16 cellular contexts compared by ENCODE assay signal in genomic region chr19:47152205-47152604, GRCh38. TPM values are rescaled to one million over a fixed set of nuclear protein-coding genes. Genes with fewer than 3 reads are reported as not detected.
DNase-seq lines count a peak whose midpoint lies in the region; ATAC-seq and TF ChIP-seq lines count a peak whose summit lies in the region.
"Had no signal": no experiment of that assay in that cellular context is flagged by ENCODE, and none has a peak within 500 bp of the region (broad histone marks: within the 10 kb centered on the region; RNA-seq: fewer than 3 reads in every experiment).

No MANE protein-coding gene starts in this region.

- no peaks in the 10 kb centered on the region for H3K27me3 Mint-ChIP-seq in activated CD4-positive, alpha-beta memory T cell treated with anti-CD3 and anti-CD28 coated beads, Interleukin-2, amount 10 ng/mL, durations not matched to agents 7 days and 5 days
- H3K27me3 Mint-ChIP-seq in naive thymus-derived CD4-positive, alpha-beta T cell = no peaks in the 10 kb centered on the region
- H3K27me3 Mint-ChIP-seq: memory B cell; stimulated activated naive B cell treated with anti-CD40 and anti-IgM and Interleukin-4, amounts not matched to agents 10 μg/mL and 1 μg/mL and 100 μg/mL, for 72 hours had no signal

- H3K27ac ChIP-seq in HCT116 (ENCODE audit: low read depth, low read length) = peak overlapping the region; percentile 31
- H3K27ac ChIP-seq in esophagus (ENCODE audit: low read depth in 2 of 2, low read length in 1 of 2) = peak overlapping the region; percentile 51 to 81
- H3K27ac ChIP-seq in skin epidermis = peak overlapping the region in 18 of 21 experiments; percentile 16 to 81 (median 55)
- no peak overlapping the region for H3K27ac ChIP-seq in naive thymus-derived CD4-positive, alpha-beta T cell (ENCODE audit: low read depth, low read length)

- TF ChIP-seq RAD21 in HCT116 (IDR thresholded peaks at IDR 0.05; ENCODE audit: low read depth) = no peak

- H3K36me3 Mint-ChIP-seq in activated CD4-positive, alpha-beta memory T cell treated with anti-CD3 and anti-CD28 coated beads, Interleukin-2, amount 10 ng/mL, durations not matched to agents 7 days and 5 days (ENCODE audit: low read depth) = peaks cover 78% of the 10 kb centered on the region
- peaks cover 10 to 51% (median 40%) of the 10 kb centered on the region in 5 donors for H3K36me3 Mint-ChIP-seq in naive thymus-derived CD4-positive, alpha-beta T cell

- peaks cover 44 to 71% of the 10 kb centered on the region in 2 experiments for H3K36me3 ChIP-seq in HCT116 (ENCODE audit: control insufficient read depth in 1 of 2, insufficient read depth in 2 of 2, low read length in 2 of 2)
- H3K36me3 ChIP-seq in esophagus (ENCODE audit: control insufficient read depth in 2 of 2, insufficient read depth in 2 of 2, low read length in 1 of 2) = peaks cover 0 to 4% of the 10 kb centered on the region in 2 donors
- peaks cover 8 to 50% (median 16%) of the 10 kb centered on the region in 3 experiments for H3K36me3 ChIP-seq in naive thymus-derived CD4-positive, alpha-beta T cell (ENCODE audit: control insufficient read depth in 2 of 3, insufficient read depth in 3 of 3, low read length in 3 of 3)

- H3K4me3 ChIP-seq in HCT116 (replicated peaks in 1 of 2; ENCODE audit: low read depth in 1 of 2, low read length in 2 of 2) (no peak overlapping the region), esophagus (ENCODE audit: low read depth in 1 of 2, low read length in 2 of 2) (no peak overlapping the region), skin epidermis (no peak overlapping the region)
- no peak overlapping the region for H3K4me3 ChIP-seq in naive thymus-derived CD4-positive, alpha-beta T cell (ENCODE audit: low read length)

- H3K9ac ChIP-seq in HCT116 (ENCODE audit: low read length) = no peak overlapping the region

- peaks cover 9% of the 10 kb centered on the region; the same call in 1 of the 2 replicates for H4K20me1 ChIP-seq in HCT116 (ENCODE audit: insufficient read depth)

- 30 to 32% methylated on average over 1 of the region's 1 CpG for WGBS in esophagus, 2 donors

- no peak for DNase-seq in HCT116 (ENCODE audit: low read depth, low spot score)
- peak; percentile 74 for DNase-seq in NCI-H748 (lab: John Stamatoyannopoulos, UW; ENCODE audit: unreplicated experiment)
- no peak for DNase-seq in activated CD4-positive, alpha-beta memory T cell treated with anti-CD3 and anti-CD28 coated beads, Interleukin-2, amount 10 ng/mL, durations not matched to agents 7 days and 5 days
- DNase-seq in naive thymus-derived CD4-positive, alpha-beta T cell = no peak
- DNase-seq: activated naive CD4-positive, alpha-beta T cell treated with anti-CD3 and anti-CD28 coated beads for 36 hours; BE2C; effector memory CD4-positive, alpha-beta T cell; NCI-H1092; NCI-H345; nucleus accumbens; stimulated activated naive B cell treated with anti-CD40 and anti-IgM and Interleukin-4, amounts not matched to agents 10 μg/mL and 1 μg/mL and 100 μg/mL, for 72 hours had no signal

- H3K4me1 ChIP-seq in HCT116 (ENCODE audit: control insufficient read depth in 1 of 2, insufficient read depth in 2 of 2, low read length in 2 of 2) (peaks cover 14 to 30% of the 10 kb centered on the region in 2 experiments; a peak in 3 of 4 replicates), esophagus (ENCODE audit: control insufficient read depth in 2 of 2, insufficient read depth in 2 of 2, low read length in 1 of 2) (peaks cover 0 to under 1% of the 10 kb centered on the region in 2 donors)
- peaks cover 24 to 53% of the 10 kb centered on the region in 2 donors for H3K4me1 ChIP-seq in naive thymus-derived CD4-positive, alpha-beta T cell (ENCODE audit: control insufficient read depth in 2 of 2, insufficient read depth in 2 of 2, low read length in 2 of 2)
- H3K4me1 ChIP-seq: BE2C had no signal

- no peak overlapping the region for H3K4me2 ChIP-seq in HCT116 (ENCODE audit: low read length)

- POLR2A ChIA-PET in HCT116 (lab: Charles Lee) = interaction anchor here (0.6 kb wide), 1 partner anchor 503 kb away, joined by 4 read pairs; no protein-coding TSS in a partner anchor
- POLR2A ChIA-PET in activated CD4-positive, alpha-beta memory T cell treated with anti-CD3 and anti-CD28 coated beads, Interleukin-2, amount 10 ng/mL, durations not matched to agents 7 days and 5 days (lab: Charles Lee) = no interaction called here
- POLR2A ChIA-PET in naive thymus-derived CD4-positive, alpha-beta T cell (lab: Charles Lee) = interaction anchor here (0.6 to 1.2 kb wide), 4 partner anchors 17 to 92 kb away, joined by 3 to 5 read pairs (median 4); partner anchors contain the start of gene ZC3H4

- no TSS peak for BruUV-seq in HCT116 (replicated peaks; lab: Mats Ljungman, UMichigan)

- H3K9me3 Mint-ChIP-seq in activated CD4-positive, alpha-beta memory T cell treated with anti-CD3 and anti-CD28 coated beads, Interleukin-2, amount 10 ng/mL, durations not matched to agents 7 days and 5 days = no peaks in the 10 kb centered on the region
- peaks cover 0 to 5% (median 0%) of the 10 kb centered on the region in 11 donors for H3K9me3 Mint-ChIP-seq in naive thymus-derived CD4-positive, alpha-beta T cell
- H3K9me3 Mint-ChIP-seq: memory B cell; stimulated activated naive B cell treated with anti-CD40 and anti-IgM and Interleukin-4, amounts not matched to agents 10 μg/mL and 1 μg/mL and 100 μg/mL, for 72 hours had no signal

- CTCF ChIA-PET in HCT116 (lab: Charles Lee) = no interaction called here
- CTCF ChIA-PET in activated CD4-positive, alpha-beta memory T cell treated with anti-CD3 and anti-CD28 coated beads, Interleukin-2, amount 10 ng/mL, durations not matched to agents 7 days and 5 days (lab: Charles Lee) = interaction anchor here (1.0 to 3.8 kb wide), 3 partner anchors 92 to 139 kb away, joined by 3 to 27 read pairs (median 6); no protein-coding TSS in a partner anchor
- CTCF ChIA-PET in naive thymus-derived CD4-positive, alpha-beta T cell (lab: Charles Lee) = interaction anchor here (0.8 to 10.7 kb wide), 3 partner anchors 34 to 93 kb away, joined by 3 to 175 read pairs (median 3); no protein-coding TSS in a partner anchor

- peaks cover 93% of the 10 kb centered on the region for H3K79me2 ChIP-seq in HCT116 (ENCODE audit: insufficient read depth, low read length)

- H3K4me1 Mint-ChIP-seq in activated CD4-positive, alpha-beta memory T cell treated with anti-CD3 and anti-CD28 coated beads, Interleukin-2, amount 10 ng/mL, durations not matched to agents 7 days and 5 days = peaks cover 43% of the 10 kb centered on the region
- H3K4me1 Mint-ChIP-seq in naive thymus-derived CD4-positive, alpha-beta T cell = peaks cover 24 to 75% (median 60%) of the 10 kb centered on the region in 7 donors

- RAD21 ChIA-PET in HCT116 (lab: Charles Lee; ENCODE audit: low non-redundant PET in 1 of 2, low total read pairs in 2 of 2, uncharacterized antibody in 2 of 2, unreplicated experiment in 2 of 2) = no interaction called here

- no peaks in the 10 kb centered on the region for H3K27me3 ChIP-seq in HCT116 (ENCODE audit: insufficient read depth, low read length)
- H3K27me3 ChIP-seq in esophagus (ENCODE audit: control insufficient read depth in 1 of 2, insufficient read depth in 2 of 2, low read length in 2 of 2) = no peaks in the 10 kb centered on the region
- no peaks in the 10 kb centered on the region for H3K27me3 ChIP-seq in naive thymus-derived CD4-positive, alpha-beta T cell (ENCODE audit: control insufficient read depth in 2 of 2, insufficient read depth in 2 of 2, low read length in 2 of 2)
- H3K27me3 ChIP-seq: BE2C had no signal

- ATAC-seq in HCT116 (no peak), HG03135 (IDR thresholded peaks at IDR 0.05; ENCODE audit: unreplicated experiment) (no peak), GM19395 (IDR thresholded peaks at IDR 0.05; ENCODE audit: unreplicated experiment) (no peak)
- no peak for ATAC-seq in naive thymus-derived CD4-positive, alpha-beta T cell
- ATAC-seq: stimulated activated naive B cell treated with anti-CD40 and anti-IgM and Interleukin-4, amounts not matched to agents 10 μg/mL and 1 μg/mL and 100 μg/mL, for 72 hours had no signal

- intact Hi-C loops in HCT116 (cut with micrococcal nuclease) = no loop called here
- intact Hi-C loops in naive thymus-derived CD4-positive, alpha-beta T cell (cut with micrococcal nuclease) = no loop called here

- no peaks in the 10 kb centered on the region for H3K9me2 ChIP-seq in HCT116 (ENCODE audit: insufficient read depth)

- no peaks in the 10 kb centered on the region for H3K9me3 ChIP-seq in HCT116 (ENCODE audit: control insufficient read depth in 1 of 2, insufficient read depth in 1 of 2, low read depth in 1 of 2, low read length in 2 of 2)
- no peaks in the 10 kb centered on the region for H3K9me3 ChIP-seq in esophagus (ENCODE audit: control insufficient read depth in 2 of 2, insufficient read depth in 1 of 2, low read depth in 1 of 2, low read length in 1 of 2)
- no peaks in the 10 kb centered on the region for H3K9me3 ChIP-seq in naive thymus-derived CD4-positive, alpha-beta T cell (ENCODE audit: control insufficient read depth in 2 of 3, low read length in 3 of 3)
- H3K9me3 ChIP-seq: BE2C had no signal

- H3K4me3 Mint-ChIP-seq in activated CD4-positive, alpha-beta memory T cell treated with anti-CD3 and anti-CD28 coated beads, Interleukin-2, amount 10 ng/mL, durations not matched to agents 7 days and 5 days = no peak overlapping the region
- no peak overlapping the region for H3K4me3 Mint-ChIP-seq in naive thymus-derived CD4-positive, alpha-beta T cell
- H3K4me3 Mint-ChIP-seq: activated naive CD4-positive, alpha-beta T cell treated with anti-CD3 and anti-CD28 coated beads for 36 hours; memory B cell; stimulated activated naive B cell treated with anti-CD40 and anti-IgM and Interleukin-4, amounts not matched to agents 10 μg/mL and 1 μg/mL and 100 μg/mL, for 72 hours had no signal

- no peak for TF ChIP-seq POLR2A in HCT116 (IDR thresholded peaks at IDR 0.05; ENCODE audit: borderline replicate concordance, extremely low read depth, insufficient read depth, insufficient read length)

- no peak overlapping the region for H3K27ac Mint-ChIP-seq in activated CD4-positive, alpha-beta memory T cell treated with anti-CD3 and anti-CD28 coated beads, Interleukin-2, amount 10 ng/mL, durations not matched to agents 7 days and 5 days
- H3K27ac Mint-ChIP-seq in naive thymus-derived CD4-positive, alpha-beta T cell = peak overlapping the region in 3 of 9 donors; percentile 28 to 88 (median 61)
- H3K27ac Mint-ChIP-seq: memory B cell; stimulated activated naive B cell treated with anti-CD40 and anti-IgM and Interleukin-4, amounts not matched to agents 10 μg/mL and 1 μg/mL and 100 μg/mL, for 72 hours had no signal

- no peak for TF ChIP-seq CTCF in HCT116 (IDR thresholded peaks at IDR 0.05 in 2 of 3, conservative IDR thresholded peaks at IDR 0.05 in 1 of 3; ENCODE audit: borderline replicate concordance in 1 of 3, insufficient read depth in 1 of 3, low read depth in 2 of 3, low read length in 2 of 3)

- H2AFZ ChIP-seq in HCT116 (ENCODE audit: low read depth, low read length, poor library complexity, severe bottlenecking) = no peak overlapping the region

RNA-seq across cellular contexts. Expression of gene SAE1, which starts 21.6 kb away (rescaled TPM):
- total RNA-seq in HCT116 (2021; ENCODE audit: unreplicated experiment) = 213 TPM
- 154 and 195 TPM in 2 replicates for polyA plus RNA-seq in HCT116 (2012)
- polyA plus RNA-seq in esophagus = 10 to 100 TPM; 17.1 to 53.4 TPM
- total RNA-seq in activated CD4-positive, alpha-beta memory T cell treated with anti-CD3 and anti-CD28 coated beads, Interleukin-2, amount 10 ng/mL, durations not matched to agents 7 days and 5 days = 100 to 1,000 TPM; 150 TPM
- 100 to 1,000 TPM in 1 of 5 experiments, 10 to 100 TPM in 4; 34.3 to 115 (median 46.4) TPM for total RNA-seq in naive thymus-derived CD4-positive, alpha-beta T cell
- polyA plus RNA-seq in naive thymus-derived CD4-positive, alpha-beta T cell = 100 to 1,000 TPM; 145 to 181 TPM

RNA-seq across cellular contexts. Expression of gene ZC3H4, which starts 38.6 kb away (rescaled TPM):
- 45.1 TPM for total RNA-seq in HCT116 (2021; ENCODE audit: unreplicated experiment)
- 14.0 and 16.4 TPM in 2 replicates for polyA plus RNA-seq in HCT116 (2012)
- polyA plus RNA-seq in esophagus = 10 to 100 TPM in 1 of 2 donors, 1 to 10 TPM in 1; 8.4 to 13.5 TPM
- total RNA-seq in activated CD4-positive, alpha-beta memory T cell treated with anti-CD3 and anti-CD28 coated beads, Interleukin-2, amount 10 ng/mL, durations not matched to agents 7 days and 5 days = 100 to 1,000 TPM in 1 of 2 experiments, 10 to 100 TPM in 1; 98.3 to 104 TPM
- total RNA-seq in naive thymus-derived CD4-positive, alpha-beta T cell = 100 to 1,000 TPM in 1 of 5 experiments, 10 to 100 TPM in 4; 53.6 to 123 (median 73.0) TPM
- polyA plus RNA-seq in naive thymus-derived CD4-positive, alpha-beta T cell = 1 to 10 TPM; 2.0 to 2.3 TPM
